16 cellular contexts compared by ENCODE assay signal in the genomic region with DNA sequence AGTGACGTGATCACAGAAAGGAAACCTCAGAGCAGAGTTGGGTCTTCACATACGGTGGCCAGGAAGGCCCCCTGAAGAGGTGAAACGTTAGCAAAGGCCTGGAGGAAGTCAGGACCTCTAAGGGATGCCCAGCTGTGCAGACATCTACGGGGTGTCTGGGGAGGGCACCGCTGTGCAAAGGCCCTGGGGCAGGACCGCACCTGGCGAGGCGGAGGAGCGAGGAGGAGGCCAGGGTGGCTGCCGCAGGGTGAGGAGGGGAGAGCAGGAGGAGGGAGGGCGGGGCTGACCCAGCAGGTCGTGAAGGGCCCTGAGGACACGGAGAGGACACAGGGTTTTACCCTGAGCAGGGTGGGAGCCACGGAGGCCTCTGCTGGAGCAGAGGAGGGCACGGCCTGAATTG. TPM values are rescaled to one million over a fixed set of nuclear protein-coding genes. Genes with fewer than 3 reads are reported as not detected.
DNase-seq lines count a peak whose midpoint lies in the region; ATAC-seq and TF ChIP-seq lines count a peak whose summit lies in the region.
"Had no signal": no experiment of that assay in that cellular context is flagged by ENCODE, and none has a peak within 500 bp of the region (broad histone marks: within the 10 kb centered on the region; RNA-seq: fewer than 3 reads in every experiment).

No MANE protein-coding gene starts in this region.

- H3K4me1 Mint-ChIP-seq in neural crest cell: peaks cover 49% of the 10 kb centered on the region

- H3K9me3 Mint-ChIP-seq in neural crest cell: peaks cover 11% of the 10 kb centered on the region
- H3K9me3 Mint-ChIP-seq: CD4-positive, alpha-beta T cell had no signal

- ATAC-seq in HG02884 (IDR thresholded peaks at IDR 0.05; ENCODE audit: unreplicated experiment): no peak

- H3K27me3 Mint-ChIP-seq in neural crest cell (ENCODE audit: low read depth): peaks cover 27% of the 10 kb centered on the region

- DNase-seq in D341Med (ENCODE audit: low spot score): peak; percentile 17
- no peak for DNase-seq in caudate nucleus (lab: John Stamatoyannopoulos, UW)
- DNase-seq in neural crest cell (ENCODE audit: low read depth, low spot score): no peak
- DNase-seq in DMS 273 (lab: John Stamatoyannopoulos, UW; ENCODE audit: unreplicated experiment): no peak
- DNase-seq in HuH-7 (ENCODE audit: low spot score): no peak
- DNase-seq: CD4-positive, alpha-beta T cell; GOT3; MM.1S; NCI-H1092; NCI-H1436 treated with DMSO at 0.1 percent for 48 hours; NCI-H446; NCI-H526 treated with DMSO at 0.1 percent for 48 hours had no signal

- peak overlapping the region; percentile 63 for H3K27ac Mint-ChIP-seq in neural crest cell (ENCODE audit: unreplicated experiment)

- H3K4me3 Mint-ChIP-seq in neural crest cell: peak overlapping the region; percentile 77

- peaks cover 8% of the 10 kb centered on the region for H3K36me3 Mint-ChIP-seq in neural crest cell (ENCODE audit: low read depth)

- no peak for TF ChIP-seq CTCF in neural crest cell (conservative IDR thresholded peaks at IDR 0.05)

- peak overlapping the region; percentile 99 for H3K27ac ChIP-seq in caudate nucleus (ENCODE audit: low read depth, low read length)
- H3K27ac ChIP-seq: HL-60, SJSA1 had no signal

RNA-seq across cellular contexts. Expression of a gene that starts 11.8 kb away (rescaled TPM):
- 0.75 and 1.1 TPM in 2 replicates for total RNA-seq in neural crest cell
- total RNA-seq: SJSA1 had no signal

RNA-seq across cellular contexts. Expression of a gene that starts 22.8 kb away (rescaled TPM):
- total RNA-seq in neural crest cell: 22.3 TPM in 2 replicates

RNA-seq across cellular contexts. Expression of a gene that starts 23.7 kb away (rescaled TPM):
- total RNA-seq in neural crest cell: 39.0 and 45.2 TPM in 2 replicates
- total RNA-seq: SJSA1 had no signal

RNA-seq across cellular contexts. Expression of a gene that starts 47.1 kb away (rescaled TPM):
- 106 and 111 TPM in 2 replicates for total RNA-seq in neural crest cell

RNA-seq across cellular contexts. Expression of a gene that starts 59.4 kb away (rescaled TPM):
- total RNA-seq in neural crest cell: not detected in 2 replicates
- total RNA-seq: LHCN-M2, SJSA1 had no signal
